ENCODE assay signal across 8 cellular contexts in the genomic region with DNA sequence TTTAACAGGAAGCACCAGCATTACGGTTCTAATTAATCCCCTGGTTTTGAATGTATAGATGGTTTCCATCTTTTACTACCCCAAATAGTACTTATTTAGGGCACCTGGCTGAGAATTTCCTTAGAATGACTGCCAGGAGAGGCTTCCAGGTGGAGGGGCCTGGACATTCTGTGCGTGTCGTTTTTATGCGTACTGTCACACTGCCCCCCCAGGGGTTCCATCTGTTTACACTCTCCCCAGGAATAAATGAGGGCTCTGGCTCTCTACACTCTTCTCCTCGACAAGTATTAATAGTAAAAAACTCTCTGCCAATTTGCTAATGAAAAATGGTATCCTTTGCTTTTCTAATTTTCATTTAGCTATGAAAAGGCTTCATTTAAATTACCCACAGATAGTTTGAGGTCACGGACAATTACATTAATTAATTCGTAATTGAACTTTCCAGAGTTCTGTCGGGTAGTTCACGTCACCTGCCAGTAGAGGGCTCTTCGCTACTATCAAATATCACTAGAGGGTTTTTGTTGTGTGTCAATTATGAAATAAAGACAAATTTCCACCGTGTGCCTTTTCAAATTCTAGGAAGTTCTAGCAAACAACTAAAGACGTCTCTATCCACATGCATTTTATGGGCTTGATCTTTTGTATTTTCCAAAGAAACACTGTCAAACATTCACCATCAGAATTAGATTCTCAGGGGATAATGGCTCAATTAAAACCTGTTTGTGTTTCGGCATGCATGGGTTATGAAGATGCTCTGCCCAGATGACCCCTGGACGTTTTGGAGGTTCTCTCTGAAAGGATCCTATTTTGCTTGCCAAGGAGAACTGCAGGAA.
DNase-seq lines count a peak whose midpoint lies in the region; ATAC-seq and TF ChIP-seq lines count a peak whose summit lies in the region.

No MANE protein-coding gene starts in this region.

- TF ChIP-seq CTCF in epithelial cell of esophagus (IDR thresholded peaks at IDR 0.05; ENCODE audit: insufficient read depth, low read depth, low read length, missing control alignments): peak; percentile 83
- TF ChIP-seq CTCF in neutrophil (IDR thresholded peaks at IDR 0.05): peak; percentile 66

- H3K36me3 ChIP-seq in SJCRH30 (no peaks in the 10 kb centered on the region), neutrophil (no peaks in the 10 kb centered on the region)

- H3K27ac ChIP-seq in SJCRH30 (no peak overlapping the region), neutrophil (no peak overlapping the region)

- 0 out of 2 replicates have a peak overlapping the region, but pooled peaks have one; percentile 2 for H3K4me3 ChIP-seq in SJCRH30
- no peak overlapping the region for H3K4me3 ChIP-seq in epithelial cell of esophagus (ENCODE audit: low read length)
- no peak overlapping the region for H3K4me3 ChIP-seq in neutrophil (ENCODE audit: low read depth in 1 of 2, low read length in 1 of 2)

- DNase-seq in DMS53 treated with DMSO at 0.1 percent for 48 hours (lab: John Stamatoyannopoulos, UW; ENCODE audit: unreplicated experiment) (peak; percentile 41), HPDE6-E6E7 (ENCODE audit: extremely low spot score) (peak; percentile 26), SJCRH30 (peak in 1 of 2 experiments; percentile 74), epithelial cell of esophagus (ENCODE audit: low read depth) (peak; percentile 41)

- ATAC-seq in HG02840 (IDR thresholded peaks at IDR 0.05; ENCODE audit: low FRiP score, unreplicated experiment): no peak
- no peak for ATAC-seq in HG03520 (IDR thresholded peaks at IDR 0.05; ENCODE audit: unreplicated experiment)
- ATAC-seq in GM18858 (IDR thresholded peaks at IDR 0.05; ENCODE audit: unreplicated experiment): no peak

- H3K27me3 ChIP-seq in SJCRH30 (no peaks in the 10 kb centered on the region), neutrophil (no peaks in the 10 kb centered on the region)

- H3K9me3 ChIP-seq in SJCRH30 (replicated peaks) (no peaks in the 10 kb centered on the region), neutrophil (no peaks in the 10 kb centered on the region)

- H3K4me1 ChIP-seq in SJCRH30 (0 out of 2 replicates have a peak, but pooled peaks cover 3% of the 10 kb centered on the region), neutrophil (ENCODE audit: control insufficient read depth in 1 of 2, insufficient read depth in 1 of 2, low read depth in 1 of 2, low read length in 1 of 2) (no peaks in the 10 kb centered on the region)
